Comparison of ENCODE assay signal across 20 cellular contexts in the genomic region with DNA sequence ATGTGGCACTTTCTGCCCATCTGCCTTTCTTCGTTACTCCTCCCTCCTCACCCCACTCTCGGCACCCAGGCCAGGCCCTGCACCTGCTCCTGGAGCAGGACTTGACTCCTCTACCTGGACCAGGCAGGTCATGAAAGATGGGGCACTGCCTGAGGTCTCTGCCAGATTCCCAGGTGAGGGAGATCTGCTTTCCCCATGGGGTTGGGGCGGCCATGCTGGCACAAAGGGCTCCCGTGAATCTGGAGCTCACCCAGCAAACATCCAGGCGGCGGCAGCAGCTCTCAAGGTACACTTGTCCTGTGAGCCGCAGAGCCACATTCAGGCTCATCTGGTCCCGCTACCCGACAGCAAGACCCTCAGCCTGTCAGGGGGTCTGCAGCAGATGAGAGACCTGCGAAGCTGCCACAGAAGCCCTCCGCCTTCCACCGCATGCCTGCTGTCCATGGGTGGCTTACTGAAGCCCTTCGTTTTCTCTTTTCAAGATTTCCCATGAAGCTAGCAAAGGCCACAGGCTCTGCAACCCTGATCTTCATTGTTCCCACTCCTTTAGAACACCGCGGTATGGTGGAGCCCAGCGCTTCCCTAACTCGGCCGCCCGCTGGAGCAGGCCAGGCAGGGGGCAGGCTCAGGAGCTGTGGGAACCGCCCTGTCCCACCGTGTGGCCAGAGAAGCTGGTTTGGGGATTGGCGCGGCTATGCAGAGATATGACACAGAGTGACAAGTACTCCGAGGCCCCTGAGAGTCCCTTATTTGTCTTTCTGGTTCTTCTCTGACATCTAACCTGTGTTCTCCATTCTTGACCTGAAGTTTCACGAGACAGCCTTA. TPM values are rescaled to one million over a fixed set of nuclear protein-coding genes. Genes with fewer than 3 reads are reported as not detected.
"Had no signal": no experiment of that assay in that cellular context is flagged by ENCODE, and none has a peak within 500 bp of the region (broad histone marks: within the 10 kb centered on the region; RNA-seq: fewer than 3 reads in every experiment).

No MANE protein-coding gene starts in this region.

- H3K36me3 ChIP-seq: breast epithelium, prostate gland had no signal

- H3K9me3 ChIP-seq: breast epithelium, mucosa of descending colon, prostate gland, sigmoid colon, suprapubic skin had no signal

- H3K27ac Mint-ChIP-seq: activated CD4-positive, alpha-beta memory T cell treated with anti-CD3 and anti-CD28 coated beads for 36 hours; activated naive CD8-positive, alpha-beta T cell treated with anti-CD3 and anti-CD28 coated beads, Interleukin-2, amount 10 ng/mL, durations not matched to agents 7 days and 5 days; naive thymus-derived CD8-positive, alpha-beta T cell; T-helper 2 cell treated with Interferon-gamma antibody and Interleukin-4, amounts not matched to agents 5 μg/mL and 100 μg/mL, for 36 hours; type B pancreatic cell had no signal

- H3K4me3 ChIP-seq: breast epithelium, mucosa of descending colon, prostate gland, sigmoid colon, suprapubic skin had no signal

- H3K27me3 Mint-ChIP-seq: activated CD4-positive, alpha-beta memory T cell treated with anti-CD3 and anti-CD28 coated beads for 36 hours; activated naive CD8-positive, alpha-beta T cell treated with anti-CD3 and anti-CD28 coated beads, Interleukin-2, amount 10 ng/mL, durations not matched to agents 7 days and 5 days; naive thymus-derived CD8-positive, alpha-beta T cell; type B pancreatic cell had no signal

- H3K27me3 ChIP-seq: breast epithelium, sigmoid colon, suprapubic skin had no signal

- H3K9me3 Mint-ChIP-seq: activated CD4-positive, alpha-beta memory T cell treated with anti-CD3 and anti-CD28 coated beads for 36 hours; activated naive CD8-positive, alpha-beta T cell treated with anti-CD3 and anti-CD28 coated beads, Interleukin-2, amount 10 ng/mL, durations not matched to agents 7 days and 5 days; activated T-cell treated with anti-CD3 and anti-CD28 coated beads, Interleukin-2, amount 50 U/mL, for 4 hours; naive thymus-derived CD8-positive, alpha-beta T cell; T-helper 2 cell treated with Interferon-gamma antibody and Interleukin-4, amounts not matched to agents 5 μg/mL and 100 μg/mL, for 36 hours; type B pancreatic cell had no signal

- H3K4me1 Mint-ChIP-seq: activated naive CD8-positive, alpha-beta T cell treated with anti-CD3 and anti-CD28 coated beads, Interleukin-2, amount 10 ng/mL, durations not matched to agents 7 days and 5 days had no signal

- H3K27ac ChIP-seq: breast epithelium, prostate gland, sigmoid colon, suprapubic skin had no signal

- H3K4me1 ChIP-seq: breast epithelium, prostate gland, sigmoid colon had no signal

- ATAC-seq: activated T-cell treated with anti-CD3 and anti-CD28 coated beads, Interleukin-2, amount 50 U/mL, for 4 hours; mucosa of descending colon; naive thymus-derived CD8-positive, alpha-beta T cell had no signal

- DNase-seq: activated CD4-positive, alpha-beta memory T cell treated with anti-CD3 and anti-CD28 coated beads for 36 hours; activated CD4-positive, alpha-beta T cell treated with anti-CD3 and anti-CD28 coated beads for 1 hour; activated naive CD8-positive, alpha-beta T cell treated with anti-CD3 and anti-CD28 coated beads, Interleukin-2, amount 10 ng/mL, durations not matched to agents 7 days and 5 days; activated T-cell treated with anti-CD3 and anti-CD28 coated beads, Interleukin-2, amount 50 U/mL, for 4 hours; anterior cingulate cortex; foreskin melanocyte; mammary epithelial cell; mucosa of descending colon; naive thymus-derived CD8-positive, alpha-beta T cell; occipital lobe; sigmoid colon; stimulated activated CD4-positive, alpha-beta T cell treated with anti-CD3 and anti-CD28 coated beads, Interleukin-2, amount 100 ng/mL, for 48 hours; stimulated activated naive CD4-positive, alpha-beta T cell treated with Interleukin-2 at 50 U/mL for 16 hours had no signal

- H3K4me3 Mint-ChIP-seq: activated CD4-positive, alpha-beta memory T cell treated with anti-CD3 and anti-CD28 coated beads for 36 hours; activated naive CD8-positive, alpha-beta T cell treated with anti-CD3 and anti-CD28 coated beads, Interleukin-2, amount 10 ng/mL, durations not matched to agents 7 days and 5 days; activated T-cell treated with anti-CD3 and anti-CD28 coated beads, Interleukin-2, amount 50 U/mL, for 4 hours; naive thymus-derived CD8-positive, alpha-beta T cell; T-helper 2 cell treated with Interferon-gamma antibody and Interleukin-4, amounts not matched to agents 5 μg/mL and 100 μg/mL, for 36 hours; type B pancreatic cell had no signal

RNA-seq across cellular contexts. Expression of a gene that starts 8.7 kb away (rescaled TPM):
- total RNA-seq: activated CD4-positive, alpha-beta memory T cell treated with anti-CD3 and anti-CD28 coated beads for 36 hours; endothelial cell of umbilical vein; kidney epithelial cell; mammary epithelial cell; mucosa of descending colon; naive thymus-derived CD8-positive, alpha-beta T cell; occipital lobe; suprapubic skin had no signal
- polyA plus RNA-seq: endothelial cell of umbilical vein, mammary epithelial cell, sigmoid colon had no signal
